ENCODE assay signal across 1 cellular context in the genomic region with DNA sequence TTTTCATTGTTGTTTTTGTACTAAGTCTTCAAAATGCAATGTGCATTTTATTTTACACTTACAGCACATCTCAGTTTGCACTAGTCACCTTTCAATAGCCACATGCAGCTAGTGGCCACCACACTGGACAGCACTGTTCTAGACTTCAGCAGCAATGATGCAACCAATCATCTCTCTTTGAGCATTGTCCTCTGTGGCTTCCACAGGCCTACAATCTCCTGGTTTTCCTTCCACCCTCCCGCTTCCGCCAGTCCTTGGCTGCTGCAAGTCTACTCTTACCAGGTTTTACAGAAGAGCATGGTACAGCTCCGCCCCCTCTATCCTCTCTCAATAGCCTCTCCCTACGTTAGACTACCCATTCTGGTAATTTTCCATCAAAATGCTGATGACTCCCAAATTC.
TF ChIP-seq lines count a peak whose summit lies in the region.

No MANE protein-coding gene starts in this region.

TF ChIP-seq in GM23338, 12 proteins besides CTCF, POLR2A, EP300 and RAD21 (continued from another document):
- TF ChIP-seq POLR2AphosphoS5 (IDR thresholded peaks at IDR 0.05; ENCODE audit: low read depth) (no peak), ZNF114 (CRISPR knock-in tag; IDR thresholded peaks at IDR 0.05) (no peak)
